Comparison of ENCODE assay signal across 8 cellular contexts in genomic region chr1:205141236-205142104, GRCh38. TPM values are rescaled to one million over a fixed set of nuclear protein-coding genes. Genes with fewer than 3 reads are reported as not detected.
DNase-seq lines count a peak whose midpoint lies in the region; ATAC-seq lines count a peak whose summit lies in the region.

No MANE protein-coding gene starts in this region.

- DNase-seq in COLO668 (lab: John Stamatoyannopoulos, UW; ENCODE audit: unreplicated experiment) (peak; percentile 83), HCEC 1CT (peak; percentile 68), NCI-H345 (lab: John Stamatoyannopoulos, UW) (peak; percentile 73), cerebellar nuclear complex (lab: John Stamatoyannopoulos, UW) (peak; percentile 33 to 41), left lobe of liver (ENCODE audit: low spot score) (peak; percentile 70)
- peak; percentile 71 for DNase-seq in activated CD4-positive, CD25-positive, alpha-beta regulatory T cell treated with anti-CD3 and anti-CD28 coated beads, Interleukin-2, amount 50 U/mL, for 72 hours
- peak; percentile 75 to 76 for DNase-seq in stimulated activated CD4-positive, alpha-beta T cell treated with anti-CD3 and anti-CD28 coated beads, Interleukin-2, amount 100 ng/mL, for 48 hours

- ATAC-seq in left lobe of liver (peak; percentile 96), HG02759 (IDR thresholded peaks at IDR 0.05; ENCODE audit: unreplicated experiment) (no peak)

RNA-seq across cellular contexts. Expression of gene RBBP5, which starts 19.7 kb away (rescaled TPM):
- total RNA-seq in left lobe of liver = 7.8 TPM

RNA-seq across cellular contexts. Expression of gene TMEM81, which starts 57.2 kb away (rescaled TPM):
- total RNA-seq in left lobe of liver = 2.2 TPM
